14 cellular contexts compared by ENCODE assay signal in the genomic region with DNA sequence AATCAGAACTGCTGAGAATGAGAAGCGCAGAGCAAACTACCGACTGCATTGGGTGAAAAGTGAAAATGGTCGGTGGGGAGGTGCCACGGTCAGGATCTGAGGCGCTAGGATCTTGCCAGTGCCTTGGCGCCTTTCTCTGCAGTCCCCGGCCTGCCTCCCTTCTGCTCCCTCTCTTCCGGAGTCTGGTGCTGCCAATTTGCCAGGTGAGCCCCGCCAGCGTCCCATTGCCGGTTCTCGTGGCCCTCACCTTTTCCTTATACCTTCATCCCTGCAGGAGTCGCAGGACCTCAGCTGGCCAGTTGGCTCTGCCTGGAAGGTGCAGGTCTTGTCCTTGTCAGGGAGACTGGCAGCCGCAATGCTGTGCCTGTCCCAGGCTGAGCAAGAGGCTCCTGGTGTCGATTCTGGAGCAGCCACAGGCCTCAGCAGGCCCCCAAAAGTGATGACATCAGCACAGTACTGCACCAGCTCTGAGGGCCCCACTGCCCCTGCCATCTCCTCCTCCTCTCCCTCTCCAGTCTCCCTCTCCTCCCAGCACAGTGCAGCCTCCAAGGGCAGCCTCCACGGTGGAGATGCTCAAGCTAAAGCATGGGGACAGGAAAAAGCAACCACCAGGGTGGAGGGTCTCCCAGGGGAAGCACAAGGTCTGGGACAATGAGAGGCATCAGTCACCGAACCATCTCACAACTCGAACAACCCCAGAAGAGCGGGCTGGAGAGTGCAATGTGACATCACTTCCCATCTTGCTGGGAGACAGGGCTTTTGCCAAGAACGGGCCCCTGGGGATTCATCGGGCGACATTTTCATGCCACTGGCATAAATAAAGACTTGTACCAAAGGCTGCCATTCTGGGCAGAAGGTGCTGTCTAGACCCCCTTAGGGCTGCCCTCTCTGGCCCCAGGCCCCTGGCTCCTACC. TPM values are rescaled to one million over a fixed set of nuclear protein-coding genes. Genes with fewer than 3 reads are reported as not detected.
DNase-seq lines count a peak whose midpoint lies in the region; ATAC-seq and TF ChIP-seq lines count a peak whose summit lies in the region.
"Had no signal": no experiment of that assay in that cellular context is flagged by ENCODE, and none has a peak within 500 bp of the region (broad histone marks: within the 10 kb centered on the region; RNA-seq: fewer than 3 reads in every experiment).

No MANE protein-coding gene starts in this region.

- ATAC-seq in GM23338 (no peak), psoas muscle (no peak), GM18511 (IDR thresholded peaks at IDR 0.05; ENCODE audit: unreplicated experiment) (no peak), HG02588 (IDR thresholded peaks at IDR 0.05; ENCODE audit: unreplicated experiment) (no peak), GM18520 (IDR thresholded peaks at IDR 0.05; ENCODE audit: unreplicated experiment) (no peak)
- ATAC-seq: natural killer cell treated with Interleukin-12 subunit alpha and Interleukin-12 subunit beta and Interleukin-15 and Interleukin-18, amount 100 ng/mL, for 72 hours had no signal

- H3K27ac Mint-ChIP-seq in GM23338: no peak overlapping the region
- H3K27ac Mint-ChIP-seq: activated CD8-positive, alpha-beta T cell treated with anti-CD3 and anti-CD28 coated beads for 36 hours; activated naive CD8-positive, alpha-beta T cell treated with anti-CD3 and anti-CD28 coated beads, Interleukin-2, amount 50 U/mL, for 24 hours; natural killer cell treated with Interleukin-12 subunit alpha and Interleukin-12 subunit beta and Interleukin-15 and Interleukin-18, amount 100 ng/mL, for 72 hours had no signal

- WGBS in psoas muscle, 3 donors: 79 to 83% (median 80%) methylated on average over 22 of the region's 22 CpGs

- no peak for DNase-seq in AG04450 (ENCODE audit: low read depth, low spot score)
- DNase-seq in GM23338 (ENCODE audit: low spot score): no peak
- peak; percentile 25 for DNase-seq in brain microvascular endothelial cell
- peak in 1 of 2 donors; percentile 31 for DNase-seq in psoas muscle
- DNase-seq in AML-193 (lab: John Stamatoyannopoulos, UW): no peak
- DNase-seq: NCI-H2081 treated with DMSO at 0.1 percent for 48 hours, NCI-H774 had no signal

- no peaks in the 10 kb centered on the region for H3K79me2 ChIP-seq in GM23338 (replicated peaks; ENCODE audit: insufficient read depth)

- no peaks in the 10 kb centered on the region for H3K36me3 Mint-ChIP-seq in GM23338 (ENCODE audit: low read depth)
- H3K36me3 Mint-ChIP-seq: natural killer cell treated with Interleukin-12 subunit alpha and Interleukin-12 subunit beta and Interleukin-15 and Interleukin-18, amount 100 ng/mL, for 72 hours had no signal

- H4K20me1 ChIP-seq in GM23338 (replicated peaks; ENCODE audit: insufficient read depth): no peaks in the 10 kb centered on the region

- intact Hi-C loops in psoas muscle (cut with DNase I): loop anchor here (2.0 to 5.0 kb wide), 2 partner anchors 55 to 87 kb away; no protein-coding TSS in a partner anchor

- H3K9me2 ChIP-seq in GM23338 (ENCODE audit: insufficient read depth): no peaks in the 10 kb centered on the region

- no peak for TF ChIP-seq CTCF in AG04450 (IDR thresholded peaks at IDR 0.05; ENCODE audit: low read depth, low read length)
- TF ChIP-seq CTCF in GM23338 (conservative IDR thresholded peaks at IDR 0.05; ENCODE audit: low read depth in 2 of 2): no peak
- no peak for TF ChIP-seq CTCF in brain microvascular endothelial cell (IDR thresholded peaks at IDR 0.05; ENCODE audit: low read depth, low read length, missing control alignments)
- TF ChIP-seq CTCF in psoas muscle (IDR thresholded peaks at IDR 0.05): no peak

- H3K27me3 Mint-ChIP-seq in GM23338 (ENCODE audit: insufficient read depth, low read depth, poor library complexity): peaks cover 62% of the 10 kb centered on the region

- H3K4me3 Mint-ChIP-seq in GM23338: 0 out of 3 replicates have a peak overlapping the region, but pooled peaks have one; percentile 34
- H3K4me3 Mint-ChIP-seq: activated CD8-positive, alpha-beta T cell treated with anti-CD3 and anti-CD28 coated beads for 36 hours; natural killer cell treated with Interleukin-12 subunit alpha and Interleukin-12 subunit beta and Interleukin-15 and Interleukin-18, amount 100 ng/mL, for 72 hours had no signal

- H3K9me3 Mint-ChIP-seq in GM23338: no peaks in the 10 kb centered on the region; the same call in 2 of the 3 replicates
- H3K9me3 Mint-ChIP-seq: activated CD8-positive, alpha-beta T cell treated with anti-CD3 and anti-CD28 coated beads for 36 hours; activated naive CD8-positive, alpha-beta T cell treated with anti-CD3 and anti-CD28 coated beads, Interleukin-2, amount 50 U/mL, for 24 hours; natural killer cell treated with Interleukin-12 subunit alpha and Interleukin-12 subunit beta and Interleukin-15 and Interleukin-18, amount 100 ng/mL, for 72 hours had no signal

- peak overlapping the region; percentile 11 for H3K27ac ChIP-seq in AG04450 (ENCODE audit: low read depth, low read length)
- H3K27ac ChIP-seq in GM23338 (ENCODE audit: low read depth): no peak overlapping the region
- peak overlapping the region; percentile 88 for H3K27ac ChIP-seq in brain microvascular endothelial cell
- H3K27ac ChIP-seq in psoas muscle: no peak overlapping the region
- H3K27ac ChIP-seq: foreskin keratinocyte had no signal

- H2AFZ ChIP-seq in GM23338: no peak overlapping the region

- H3K9me3 ChIP-seq in AG04450 (ENCODE audit: control insufficient read depth, insufficient read depth, low read length): no peaks in the 10 kb centered on the region
- H3K9me3 ChIP-seq in psoas muscle: no peaks in the 10 kb centered on the region

- H3K27me3 ChIP-seq in AG04450 (ENCODE audit: control insufficient read depth, insufficient read depth, low read length) (no peaks in the 10 kb centered on the region), GM23338 (ENCODE audit: insufficient read depth) (peaks cover 56% of the 10 kb centered on the region), brain microvascular endothelial cell (replicated peaks) (no peaks in the 10 kb centered on the region), psoas muscle (ENCODE audit: insufficient read depth in 3 of 3, low read length in 2 of 3) (peaks cover 0 to 24% (median 5%) of the 10 kb centered on the region in 3 donors)
- H3K27me3 ChIP-seq: foreskin keratinocyte had no signal

- no peaks in the 10 kb centered on the region for H3F3A ChIP-seq in GM23338 (replicated peaks; ENCODE audit: low read depth)

- in situ Hi-C loops in brain microvascular endothelial cell (cut with HindIII; ENCODE audit: low pct_ligation_motif_present, low sequenced_read_pairs): no loop called here

- CTCF ChIA-PET in AG04450 (lab: Charles Lee): interaction anchor here (0.6 to 2.6 kb wide), 10 partner anchors 10 to 423 kb away, joined by 3 to 10 read pairs (median 4); no protein-coding TSS in a partner anchor

- no peak overlapping the region; the same call in 1 of the 2 replicates for H3K4me2 ChIP-seq in GM23338

- POLR2A ChIA-PET in AG04450 (lab: Yijun Ruan, JAX): interaction anchor here (0.9 kb wide), 1 partner anchor 37 kb away, joined by 3 read pairs; a partner anchor contains a TSS

- H3K4me1 Mint-ChIP-seq in GM23338: peaks cover 26% of the 10 kb centered on the region

- H3K4me1 ChIP-seq in GM23338 (ENCODE audit: insufficient read depth) (peaks cover 9% of the 10 kb centered on the region; the same call in 1 of the 2 replicates), psoas muscle (peaks cover 26% of the 10 kb centered on the region)

- H3K4me3 ChIP-seq in AG04450 (ENCODE audit: low read depth, low read length) (no peak overlapping the region; the same call in 1 of the 2 replicates), GM23338 (no peak overlapping the region), brain microvascular endothelial cell (ENCODE audit: low read depth, low read length) (peak overlapping the region; percentile 89), psoas muscle (peak overlapping the region; percentile 50)

- H3K36me3 ChIP-seq in GM23338 (ENCODE audit: insufficient read depth) (no peaks in the 10 kb centered on the region), brain microvascular endothelial cell (replicated peaks) (peaks cover 18% of the 10 kb centered on the region), psoas muscle (ENCODE audit: insufficient read depth in 1 of 2, low read depth in 1 of 2) (no peaks in the 10 kb centered on the region)

TF ChIP-seq in GM23338, 12 proteins besides CTCF, POLR2A, EP300 and RAD21 (continues in another document):
- no peak for TF ChIP-seq ZNF114 (CRISPR knock-in tag; IDR thresholded peaks at IDR 0.05)
- TF ChIP-seq STAT1 (IDR thresholded peaks at IDR 0.05; ENCODE audit: unreplicated experiment): no peak
- no peak for TF ChIP-seq JUNB (IDR thresholded peaks at IDR 0.05; ENCODE audit: unreplicated experiment)

RNA-seq across cellular contexts. Expression of a gene that starts 37.1 kb away (rescaled TPM):
- polyA plus RNA-seq in AG04450 (2011; rRNA removed): 18.3 and 22.9 TPM in 2 replicates
- 23.6 and 26.7 TPM in 2 replicates for polyA minus RNA-seq in AG04450 (2011; rRNA and poly(A)+ RNA removed)
- 4.2 and 4.7 TPM in 2 replicates for total RNA-seq in GM23338 (2014; rRNA removed; shearing (Covaris generic))
- 0.99 and 1.2 TPM in 2 replicates for polyA plus RNA-seq in GM23338 (2016; fragmentation: Nextera tagmentation; extraction: Ambion mirVana)
- 10 to 100 TPM; 21.0 to 56.8 (median 37.0) TPM for total RNA-seq in psoas muscle
- 10 to 100 TPM in 2 of 3 donors, 1 to 10 TPM in 1; 5.8 to 23.4 (median 14.9) TPM for polyA plus RNA-seq in psoas muscle

Comparison
In these comparisons a context has a peak if more than half of its experiments do, and no peak if none do; other contexts are left out.
1. H3K27ac ChIP-seq: peak in AG04450 (single experiment) and brain microvascular endothelial cell (single experiment); none in GM23338 (single experiment) and psoas muscle (single experiment).
2. H3K4me3 ChIP-seq: peak in brain microvascular endothelial cell (single experiment) and psoas muscle (single experiment); none in AG04450 (single experiment) and GM23338 (single experiment).